In the genomic region with DNA sequence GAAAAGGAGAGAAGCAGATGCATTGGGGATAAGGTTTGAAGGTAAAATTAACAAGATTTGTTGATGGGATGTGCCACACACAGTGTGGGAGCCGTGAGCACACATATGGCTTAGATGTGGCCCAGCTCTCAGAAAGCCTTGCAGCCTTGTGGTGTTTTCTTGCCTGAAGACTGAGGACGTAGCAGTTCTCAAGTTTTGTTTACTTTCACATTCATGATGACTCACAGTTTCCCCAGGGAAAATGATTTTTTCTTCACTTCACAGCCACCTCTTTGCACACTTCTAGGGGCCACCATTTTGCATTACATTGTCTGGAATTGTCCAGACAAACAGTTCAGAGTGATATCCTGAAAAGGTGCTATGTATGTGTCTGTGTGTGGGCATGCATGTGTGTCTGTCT, we compare ENCODE assay signal across 8 cellular contexts.
DNase-seq lines count a peak whose midpoint lies in the region; ATAC-seq, FAIRE-seq and TF ChIP-seq lines count a peak whose summit lies in the region.

No MANE protein-coding gene starts in this region.

- H3K4me1 ChIP-seq in BLaER1: peaks cover 16% of the 10 kb centered on the region
- no peaks in the 10 kb centered on the region for H3K4me1 ChIP-seq in gastroesophageal sphincter

- H3K36me3 ChIP-seq in BLaER1 (no peaks in the 10 kb centered on the region), bronchial epithelial cell (ENCODE audit: control insufficient read depth, insufficient read depth, low read length) (no peaks in the 10 kb centered on the region), gastroesophageal sphincter (no peaks in the 10 kb centered on the region)

- H3K27me3 ChIP-seq in BLaER1 (no peaks in the 10 kb centered on the region), bronchial epithelial cell (ENCODE audit: control insufficient read depth, insufficient read depth, low read length) (no peaks in the 10 kb centered on the region), gastroesophageal sphincter (no peaks in the 10 kb centered on the region)

- no peak for TF ChIP-seq CTCF in bronchial epithelial cell (IDR thresholded peaks at IDR 0.05; ENCODE audit: insufficient read depth, low read length, severe bottlenecking)
- TF ChIP-seq CTCF in gastroesophageal sphincter (IDR thresholded peaks at IDR 0.05): no peak

- DNase-seq in bronchial epithelial cell (ENCODE audit: low read depth) (peak; percentile 94), putamen (ENCODE audit: low spot score) (no peak)
- DNase-seq in stimulated activated CD4-positive, alpha-beta T cell treated with anti-CD3 and anti-CD28 coated beads, Interleukin-4, amount 100 ng/mL, for 24 hours: no peak
- DNase-seq in effector CD4-positive, alpha-beta T cell: no peak

- ATAC-seq in GM21367 (IDR thresholded peaks at IDR 0.05; ENCODE audit: unreplicated experiment): peak; percentile 95
- peak; percentile 95 for ATAC-seq in HG03565 (IDR thresholded peaks at IDR 0.05; ENCODE audit: unreplicated experiment)
- ATAC-seq in gastroesophageal sphincter: no peak

- H3K9ac ChIP-seq in BLaER1: no peak overlapping the region

- no peak overlapping the region for H3K4me3 ChIP-seq in BLaER1
- H3K4me3 ChIP-seq in bronchial epithelial cell (ENCODE audit: low read depth, low read length): no peak overlapping the region
- H3K4me3 ChIP-seq in gastroesophageal sphincter: no peak overlapping the region

- no peak for TF ChIP-seq EP300 in gastroesophageal sphincter (IDR thresholded peaks at IDR 0.05)

- no peak for FAIRE-seq in bronchial epithelial cell (lab: Jason Lieb, UNC)

- H3K9me3 ChIP-seq in BLaER1 (0 out of 2 replicates have a peak, but pooled peaks cover 3% of the 10 kb centered on the region), gastroesophageal sphincter (no peaks in the 10 kb centered on the region)

- 29 to 38% methylated on average over 2 of the region's 2 CpGs for WGBS in gastroesophageal sphincter (ENCODE audit: low coverage in 1 of 2), 2 donors

- H4K20me1 ChIP-seq in BLaER1: no peaks in the 10 kb centered on the region

- TF ChIP-seq POLR2A in gastroesophageal sphincter (IDR thresholded peaks at IDR 0.05): no peak

- H3K27ac ChIP-seq in BLaER1: no peak overlapping the region
- no peak overlapping the region for H3K27ac ChIP-seq in gastroesophageal sphincter

- peak overlapping the region; percentile 51 for H3K4me2 ChIP-seq in BLaER1
